Comparison of ENCODE assay signal across 22 cellular contexts in the genomic region with DNA sequence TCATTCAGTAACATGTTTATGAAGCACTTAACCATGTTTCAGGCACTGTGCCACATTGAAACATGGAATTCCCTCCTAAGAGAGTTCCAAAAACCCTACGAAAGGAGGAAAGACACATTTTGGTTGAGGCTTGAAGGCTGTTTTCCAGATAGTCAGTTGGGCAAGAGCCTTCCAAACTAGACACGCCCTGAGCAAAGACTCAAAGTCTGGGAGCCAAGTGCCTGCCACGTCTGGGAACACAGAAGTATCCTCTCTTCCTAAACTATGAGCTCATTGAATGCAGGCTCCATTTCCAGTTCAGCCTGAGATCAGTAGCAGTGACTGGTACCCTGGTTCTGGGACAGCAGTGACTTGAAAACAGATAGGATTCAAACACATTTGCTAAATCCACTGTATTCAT.
A peak's percentile ranks its signal among the peaks of the same experiment; 100 is the strongest.
DNase-seq lines count a peak whose midpoint lies in the region; ATAC-seq and TF ChIP-seq lines count a peak whose summit lies in the region.
"Had no signal": no experiment of that assay in that cellular context is flagged by ENCODE, and none has a peak within 500 bp of the region (broad histone marks: within the 10 kb centered on the region; RNA-seq: fewer than 3 reads in every experiment).

No MANE protein-coding gene starts in this region.

- H3K9ac ChIP-seq in colonic mucosa (ENCODE audit: low read depth in 2 of 2, low read length in 2 of 2): no peak overlapping the region
- H3K9ac ChIP-seq: BLaER1 had no signal

- H3K9me3 ChIP-seq in colonic mucosa (no peaks in the 10 kb centered on the region), gastroesophageal sphincter (peaks cover 0 to 4% (median 0%) of the 10 kb centered on the region in 3 donors), gastrocnemius medialis (no peaks in the 10 kb centered on the region)

- peak; percentile 63 for DNase-seq in AG20443 (ENCODE audit: low spot score)
- DNase-seq in colonic mucosa: peak; percentile 24
- peak in 1 of 2 donors; percentile 31 for DNase-seq in gastrocnemius medialis
- DNase-seq in anterior cingulate cortex (lab: John Stamatoyannopoulos, UW): no peak
- DNase-seq in NCI-H748 treated with DMSO at 0.1 percent for 48 hours (lab: John Stamatoyannopoulos, UW): no peak
- no peak for DNase-seq in RKO (ENCODE audit: low spot score)
- DNase-seq in left ventricle myocardium superior: no peak
- DNase-seq: 8988T; Calu3; CD8-positive, alpha-beta T cell; GF-D8; GOT3; NCI-H1105 treated with DMSO at 0.1 percent for 48 hours; NCI-H1694 treated with DMSO at 0.1 percent for 48 hours; NCI-H510A treated with DMSO at 0.1 percent for 48 hours; SIG-M5 had no signal

- no peak for TF ChIP-seq CTCF in colonic mucosa (IDR thresholded peaks at IDR 0.05)
- TF ChIP-seq CTCF in gastroesophageal sphincter (IDR thresholded peaks at IDR 0.05): no peak
- no peak for TF ChIP-seq CTCF in gastrocnemius medialis (IDR thresholded peaks at IDR 0.05 in 4 of 5, conservative IDR thresholded peaks at IDR 0.05 in 1 of 5)

- H3K27me3 ChIP-seq in colonic mucosa: no peaks in the 10 kb centered on the region
- no peaks in the 10 kb centered on the region for H3K27me3 ChIP-seq in gastroesophageal sphincter
- H3K27me3 ChIP-seq in gastrocnemius medialis: no peaks in the 10 kb centered on the region
- H3K27me3 ChIP-seq: BLaER1 had no signal

- 33 to 44% methylated on average over 1 to 2 of the region's 3 CpGs for WGBS in gastroesophageal sphincter (ENCODE audit: low coverage in 1 of 2), 2 donors

- intact Hi-C loops in colonic mucosa (cut with DNase I) (no loop called here), gastrocnemius medialis (cut with DNase I; ENCODE audit: low total_unique reads) (no loop called here), left ventricle myocardium superior (cut with micrococcal nuclease) (no loop called here)

- H3K4me1 ChIP-seq in colonic mucosa (no peaks in the 10 kb centered on the region), gastroesophageal sphincter (no peaks in the 10 kb centered on the region), gastrocnemius medialis (no peaks in the 10 kb centered on the region)

- ATAC-seq in gastroesophageal sphincter (peak; percentile 28), gastrocnemius medialis (peak; percentile 67 to 76), left ventricle myocardium superior (no peak)
- ATAC-seq: CD8-positive, alpha-beta T cell; GM12878; HCT116; K562 had no signal

- H3K36me3 ChIP-seq in colonic mucosa: no peaks in the 10 kb centered on the region
- peaks cover 0 to 23% of the 10 kb centered on the region in 2 donors for H3K36me3 ChIP-seq in gastroesophageal sphincter
- H3K36me3 ChIP-seq in gastrocnemius medialis: peaks cover 0 to 48% of the 10 kb centered on the region in 2 donors
- H3K36me3 ChIP-seq: BLaER1 had no signal

- H3K27ac ChIP-seq in colonic mucosa: no peak overlapping the region
- no peak overlapping the region for H3K27ac ChIP-seq in gastroesophageal sphincter
- H3K27ac ChIP-seq in gastrocnemius medialis: peak overlapping the region; percentile 31 to 72 (median 61)
- H3K27ac ChIP-seq: BLaER1, RWPE1 had no signal

- in situ Hi-C loops in gastrocnemius medialis (cut with MboI; ENCODE audit: low sequenced_read_pairs in 4 of 4): no loop called here

- no peak for TF ChIP-seq POLR2A in gastroesophageal sphincter (IDR thresholded peaks at IDR 0.05)
- TF ChIP-seq POLR2A in gastrocnemius medialis (IDR thresholded peaks at IDR 0.05): no peak

- H3K4me3 ChIP-seq in colonic mucosa (no peak overlapping the region), gastroesophageal sphincter (no peak overlapping the region), gastrocnemius medialis (no peak overlapping the region)
- H3K4me3 ChIP-seq: BLaER1, GM12878, K562 had no signal

- no peak for TF ChIP-seq EP300 in gastroesophageal sphincter (IDR thresholded peaks at IDR 0.05)

Comparison
In these comparisons a context has a peak if more than half of its experiments do, and no peak if none do; other contexts are left out.
1. DNase-seq: peak in AG20443 (single experiment) and colonic mucosa (single experiment); none in anterior cingulate cortex (0 of 58), NCI-H748 treated with DMSO at 0.1 percent for 48 hours (single experiment), RKO (single experiment) and left ventricle myocardium superior (single experiment).
2. H3K27ac ChIP-seq: peak in gastrocnemius medialis (4 of 4); none in colonic mucosa (single experiment) and gastroesophageal sphincter (0 of 4).